ENCODE assay signal across 26 cellular contexts in the genomic region with DNA sequence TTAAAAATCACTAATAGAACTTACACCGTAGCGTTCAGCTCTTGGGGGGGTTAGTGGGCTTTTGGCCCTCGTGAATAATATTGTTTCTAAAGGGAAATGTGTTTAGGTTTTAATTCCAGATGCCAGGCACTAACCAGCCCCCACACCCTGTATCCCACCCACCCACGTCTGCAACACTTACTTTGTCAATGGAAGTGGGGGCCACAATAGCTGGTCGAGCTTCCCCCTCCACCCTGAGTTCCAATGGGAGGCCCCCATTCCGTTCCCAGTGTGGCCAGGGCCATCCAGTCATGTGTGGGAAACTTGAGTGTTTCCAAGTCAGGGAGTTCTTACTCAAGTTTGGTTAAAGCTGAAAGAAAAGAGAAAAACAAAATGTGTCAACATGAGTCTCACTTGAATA.
"Had no signal": no experiment of that assay in that cellular context is flagged by ENCODE, and none has a peak within 500 bp of the region (broad histone marks: within the 10 kb centered on the region; RNA-seq: fewer than 3 reads in every experiment).

No MANE protein-coding gene starts in this region.

- H3K9me3 ChIP-seq: colonic mucosa, left lung, lower lobe of right lung, mucosa of descending colon had no signal

- H3K4me1 Mint-ChIP-seq: central memory CD8-positive, alpha-beta T cell; immature natural killer cell had no signal

- H3K27ac ChIP-seq: colonic mucosa, epithelial cell of prostate, foreskin keratinocyte, hepatocyte, left lung, lower lobe of right lung had no signal

- H3K4me2 ChIP-seq: hepatocyte had no signal

- H3K4me3 ChIP-seq: colonic mucosa, dorsolateral prefrontal cortex, gastroesophageal sphincter, heart left ventricle, hepatocyte, left lung, lower lobe of right lung, mucosa of descending colon had no signal

- H3K4me3 Mint-ChIP-seq: central memory CD8-positive, alpha-beta T cell; effector memory CD8-positive, alpha-beta T cell; endodermal cell; immature natural killer cell; mesothelial cell of epicardium had no signal

- H3K36me3 Mint-ChIP-seq: immature natural killer cell, mesothelial cell of epicardium had no signal

- H3K9me3 Mint-ChIP-seq: central memory CD8-positive, alpha-beta T cell; effector memory CD8-positive, alpha-beta T cell; endodermal cell had no signal

- H3K27me3 Mint-ChIP-seq: central memory CD8-positive, alpha-beta T cell had no signal

- H3K36me3 ChIP-seq: colonic mucosa, gastroesophageal sphincter, heart left ventricle, left lung, lower lobe of right lung had no signal

- H3K27ac Mint-ChIP-seq: effector memory CD8-positive, alpha-beta T cell; endodermal cell; immature natural killer cell; mesothelial cell of epicardium had no signal

- ATAC-seq: effector memory CD8-positive, alpha-beta T cell; esophagus mucosa; foreskin keratinocyte; gastroesophageal sphincter; heart left ventricle; left lung; left ventricle myocardium superior; lower lobe of right lung; mucosa of descending colon had no signal

- DNase-seq: cerebellar nuclear complex; colonic mucosa; dermis blood vessel endothelial cell; dorsolateral prefrontal cortex; effector CD8-positive, alpha-beta T cell; effector memory CD8-positive, alpha-beta T cell; endodermal cell; erythroblast; foreskin keratinocyte; heart left ventricle; hypothalamus; immature natural killer cell; islet precursor cell; kidney; kidney glomerular epithelial cell; left lung; left ventricle myocardium superior; lower lobe of right lung; mesenchymal stem cell; mucosa of descending colon had no signal

- H3K27me3 ChIP-seq: colonic mucosa, dorsolateral prefrontal cortex, foreskin keratinocyte, gastroesophageal sphincter, heart left ventricle, hepatocyte, left lung had no signal

- H3K79me2 ChIP-seq: hepatocyte had no signal

- H2AFZ ChIP-seq: hepatocyte had no signal

- H3K4me1 ChIP-seq: colonic mucosa, foreskin keratinocyte, left lung had no signal
